In the genomic region with DNA sequence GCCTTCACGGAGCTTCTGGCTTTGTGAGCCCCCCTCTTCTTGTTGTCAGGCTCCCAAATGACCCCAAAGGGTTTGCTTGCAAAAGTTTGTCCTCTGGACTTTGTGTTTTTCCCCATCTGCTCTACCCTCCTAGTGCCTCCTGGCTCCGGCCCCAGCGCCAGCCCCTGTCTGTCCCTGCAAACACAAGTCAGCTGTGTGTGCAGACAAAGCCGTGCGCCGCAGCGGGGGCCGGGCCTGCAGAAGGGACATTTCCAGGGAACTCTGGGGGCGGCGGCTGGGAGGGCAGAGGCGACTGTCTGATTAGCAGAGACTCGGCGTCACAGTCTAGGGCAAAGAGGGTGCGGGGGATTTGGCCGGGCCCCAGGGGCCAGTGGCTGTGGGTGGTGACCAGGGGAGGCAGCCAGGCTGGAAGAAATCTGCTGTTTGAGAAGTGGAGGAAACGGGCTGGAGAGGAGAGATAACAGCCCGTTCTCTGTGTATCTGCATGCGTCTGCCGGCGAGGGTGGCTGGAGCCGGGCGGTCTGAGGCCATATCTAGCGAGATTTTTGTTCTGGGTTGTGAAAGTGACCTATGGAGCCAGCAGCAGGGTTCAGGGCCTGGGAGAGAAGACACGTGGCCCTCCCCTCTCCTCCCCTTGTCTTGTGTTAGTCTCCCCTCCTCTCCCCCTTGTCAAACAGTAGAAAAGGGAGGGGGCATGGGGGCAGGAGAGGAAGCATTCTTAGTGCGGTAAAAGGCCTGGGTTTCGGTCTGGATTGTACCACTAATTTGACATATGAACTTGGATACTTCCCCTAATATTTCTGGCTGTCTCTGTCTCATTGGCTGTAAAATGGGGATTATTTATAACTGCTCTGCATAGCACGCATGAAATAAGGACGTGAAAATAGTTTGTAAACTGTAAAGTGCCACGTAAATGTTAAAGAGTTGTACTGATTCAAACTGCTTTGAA, we compare ENCODE assay signal across 10 cellular contexts.
DNase-seq lines count a peak whose midpoint lies in the region; ATAC-seq and TF ChIP-seq lines count a peak whose summit lies in the region.
"Had no signal": no experiment of that assay in that cellular context is flagged by ENCODE, and none has a peak within 500 bp of the region (broad histone marks: within the 10 kb centered on the region; RNA-seq: fewer than 3 reads in every experiment).

No MANE protein-coding gene starts in this region.

- H3K27ac Mint-ChIP-seq in nephron, result peak overlapping the region; percentile 99 to 100 (median 99)

- peaks cover 69% of the 10 kb centered on the region for H3K4me1 Mint-ChIP-seq in nephron

- H3K4me3 Mint-ChIP-seq in nephron, result peak overlapping the region; percentile 41 to 74 (median 63)
- H3K4me3 Mint-ChIP-seq: CD4-positive, CD25-positive, alpha-beta regulatory T cell had no signal

- no peaks in the 10 kb centered on the region for H3K36me3 Mint-ChIP-seq in nephron (ENCODE audit: low read depth)
- H3K36me3 Mint-ChIP-seq: CD4-positive, CD25-positive, alpha-beta regulatory T cell had no signal

- ATAC-seq in activated CD4-positive, CD25-positive, alpha-beta regulatory T cell treated with anti-CD3 and anti-CD28 coated beads, Interleukin-2, amount 50 U/mL, for 24 hours, result no peak

- H3K9me3 Mint-ChIP-seq in nephron, result no peaks in the 10 kb centered on the region
- H3K9me3 Mint-ChIP-seq: CD4-positive, CD25-positive, alpha-beta regulatory T cell had no signal

- H3K27me3 Mint-ChIP-seq in nephron (ENCODE audit: low read depth), result no peaks in the 10 kb centered on the region
- H3K27me3 Mint-ChIP-seq: CD4-positive, CD25-positive, alpha-beta regulatory T cell had no signal

- no peak for TF ChIP-seq CTCF in nephron (IDR thresholded peaks at IDR 0.05; ENCODE audit: unreplicated experiment in 3 of 3)

- DNase-seq in AG08395 (ENCODE audit: low spot score) (peak; percentile 72), OCI-M1 (lab: John Stamatoyannopoulos, UW) (peak; percentile 99), fibroblast of peridontal ligament (ENCODE audit: extremely low read depth) (peak; percentile 24), dedifferentiated amniotic fluid mesenchymal stem cell (ENCODE audit: extremely low spot score) (no peak)
- DNase-seq in stimulated activated naive CD4-positive, alpha-beta T cell (lab: John Stamatoyannopoulos, UW), result no peak
- no peak for DNase-seq in stimulated activated CD4-positive, alpha-beta T cell treated with anti-CD3 and anti-CD28 coated beads, Interleukin-4, amount 100 ng/mL, for 1 hour
- DNase-seq: CD4-positive, CD25-positive, alpha-beta regulatory T cell; NCI-H2107 had no signal

Comparison
In these comparisons a context has a peak if more than half of its experiments do, and no peak if none do; other contexts are left out.
1. DNase-seq: peak in AG08395 (single experiment), OCI-M1 (single experiment) and fibroblast of peridontal ligament (single experiment); none in stimulated activated naive CD4-positive, alpha-beta T cell (0 of 6), stimulated activated CD4-positive, alpha-beta T cell treated with anti-CD3 and anti-CD28 coated beads, Interleukin-4, amount 100 ng/mL, for 1 hour (single experiment) and dedifferentiated amniotic fluid mesenchymal stem cell (single experiment).